Comparison of ENCODE assay signal across 15 cellular contexts in genomic region chr2:108958002-108958401, GRCh38. TPM values are rescaled to one million over a fixed set of nuclear protein-coding genes. Genes with fewer than 3 reads are reported as not detected.
DNase-seq lines count a peak whose midpoint lies in the region; ATAC-seq and TF ChIP-seq lines count a peak whose summit lies in the region.
"Had no signal": no experiment of that assay in that cellular context is flagged by ENCODE, and none has a peak within 500 bp of the region (broad histone marks: within the 10 kb centered on the region; RNA-seq: fewer than 3 reads in every experiment).

No MANE protein-coding gene starts in this region.

- H3K9me3 ChIP-seq in CD8-positive, alpha-beta T cell (ENCODE audit: low read length) = no peaks in the 10 kb centered on the region

- H3K4me3 Mint-ChIP-seq in activated CD4-positive, alpha-beta memory T cell treated with anti-CD3 and anti-CD28 coated beads for 36 hours = no peak overlapping the region
- no peak overlapping the region for H3K4me3 Mint-ChIP-seq in activated CD4-positive, alpha-beta memory T cell treated with anti-CD3 and anti-CD28 coated beads, Interleukin-2, amount 10 ng/mL, durations not matched to agents 7 days and 5 days
- peak overlapping the region; percentile 69 for H3K4me3 Mint-ChIP-seq in CD8-positive, alpha-beta T cell
- peak overlapping the region; percentile 42 for H3K4me3 Mint-ChIP-seq in activated naive CD8-positive, alpha-beta T cell treated with anti-CD3 and anti-CD28 coated beads, Interleukin-2, amount 10 ng/mL, durations not matched to agents 7 days and 5 days
- H3K4me3 Mint-ChIP-seq in naive thymus-derived CD8-positive, alpha-beta T cell = peak overlapping the region; percentile 65 to 90 (median 84)
- no peak overlapping the region for H3K4me3 Mint-ChIP-seq in glutamatergic neuron (ENCODE audit: unreplicated experiment)

- peak; percentile 80 for ATAC-seq in CD8-positive, alpha-beta T cell
- no peak for ATAC-seq in activated naive CD8-positive, alpha-beta T cell treated with anti-CD3 and anti-CD28 coated beads, Interleukin-2, amount 10 ng/mL, durations not matched to agents 7 days and 5 days (ENCODE audit: low read depth)
- peak; percentile 87 to 88 for ATAC-seq in naive thymus-derived CD8-positive, alpha-beta T cell
- no peak for ATAC-seq in HG02981 (IDR thresholded peaks at IDR 0.05; ENCODE audit: unreplicated experiment)

- no peak for TF ChIP-seq CTCF in CD8-positive, alpha-beta T cell (IDR thresholded peaks at IDR 0.05)
- no peak for TF ChIP-seq CTCF in glutamatergic neuron (IDR thresholded peaks at IDR 0.05; ENCODE audit: partially characterized antibody, unreplicated experiment)

- no peaks in the 10 kb centered on the region for H3K36me3 Mint-ChIP-seq in activated CD4-positive, alpha-beta memory T cell treated with anti-CD3 and anti-CD28 coated beads for 36 hours
- H3K36me3 Mint-ChIP-seq in activated CD4-positive, alpha-beta memory T cell treated with anti-CD3 and anti-CD28 coated beads, Interleukin-2, amount 10 ng/mL, durations not matched to agents 7 days and 5 days (ENCODE audit: low read depth) = no peaks in the 10 kb centered on the region
- H3K36me3 Mint-ChIP-seq in CD8-positive, alpha-beta T cell = peaks cover 9% of the 10 kb centered on the region
- H3K36me3 Mint-ChIP-seq in activated naive CD8-positive, alpha-beta T cell treated with anti-CD3 and anti-CD28 coated beads, Interleukin-2, amount 10 ng/mL, durations not matched to agents 7 days and 5 days = no peaks in the 10 kb centered on the region
- H3K36me3 Mint-ChIP-seq in naive thymus-derived CD8-positive, alpha-beta T cell = peaks cover 8 to 13% (median 12%) of the 10 kb centered on the region in 3 donors
- no peaks in the 10 kb centered on the region for H3K36me3 Mint-ChIP-seq in glutamatergic neuron (ENCODE audit: unreplicated experiment)

- peaks cover 42% of the 10 kb centered on the region for H3K4me1 Mint-ChIP-seq in activated CD4-positive, alpha-beta memory T cell treated with anti-CD3 and anti-CD28 coated beads for 36 hours (ENCODE audit: low read depth)
- H3K4me1 Mint-ChIP-seq in activated CD4-positive, alpha-beta memory T cell treated with anti-CD3 and anti-CD28 coated beads, Interleukin-2, amount 10 ng/mL, durations not matched to agents 7 days and 5 days = no peaks in the 10 kb centered on the region
- peaks cover 60% of the 10 kb centered on the region for H3K4me1 Mint-ChIP-seq in CD8-positive, alpha-beta T cell (ENCODE audit: low read depth)
- H3K4me1 Mint-ChIP-seq in activated naive CD8-positive, alpha-beta T cell treated with anti-CD3 and anti-CD28 coated beads, Interleukin-2, amount 10 ng/mL, durations not matched to agents 7 days and 5 days = peaks cover 13% of the 10 kb centered on the region
- peaks cover 39 to 68% (median 56%) of the 10 kb centered on the region in 4 donors for H3K4me1 Mint-ChIP-seq in naive thymus-derived CD8-positive, alpha-beta T cell
- no peaks in the 10 kb centered on the region for H3K4me1 Mint-ChIP-seq in glutamatergic neuron (ENCODE audit: low read depth, unreplicated experiment)

- no peaks in the 10 kb centered on the region for H3K36me3 ChIP-seq in CD8-positive, alpha-beta T cell (ENCODE audit: insufficient read depth, low read length)

- no peak for DNase-seq in activated CD4-positive, alpha-beta memory T cell treated with anti-CD3 and anti-CD28 coated beads for 36 hours
- no peak for DNase-seq in activated CD4-positive, alpha-beta memory T cell treated with anti-CD3 and anti-CD28 coated beads, Interleukin-2, amount 10 ng/mL, durations not matched to agents 7 days and 5 days
- DNase-seq in CD8-positive, alpha-beta T cell = peak in 3 of 7 experiments; percentile 25 to 58 (median 49)
- DNase-seq in activated naive CD8-positive, alpha-beta T cell treated with anti-CD3 and anti-CD28 coated beads, Interleukin-2, amount 10 ng/mL, durations not matched to agents 7 days and 5 days = no peak
- peak in 7 of 10 donors; percentile 10 to 62 (median 40) for DNase-seq in naive thymus-derived CD8-positive, alpha-beta T cell
- DNase-seq in NCI-H2107 treated with DMSO at 0.1 percent for 48 hours (lab: John Stamatoyannopoulos, UW; ENCODE audit: unreplicated experiment) (no peak), glutamatergic neuron (no peak)
- DNase-seq: caudate nucleus, foreskin melanocyte, left cardiac atrium, NCI-H2081 treated with DMSO at 0.1 percent for 48 hours had no signal

- H3K4me1 ChIP-seq in CD8-positive, alpha-beta T cell (ENCODE audit: insufficient read depth, low read length) = peaks cover 53% of the 10 kb centered on the region
- H3K4me1 ChIP-seq: parathyroid adenoma had no signal

- POLR2A ChIA-PET in activated CD4-positive, alpha-beta memory T cell treated with anti-CD3 and anti-CD28 coated beads for 36 hours (lab: Charles Lee) = interaction anchor here (1.1 kb wide), 1 partner anchor 11 kb away, joined by 3 read pairs; no protein-coding TSS in a partner anchor
- POLR2A ChIA-PET in activated CD4-positive, alpha-beta memory T cell treated with anti-CD3 and anti-CD28 coated beads, Interleukin-2, amount 10 ng/mL, durations not matched to agents 7 days and 5 days (lab: Charles Lee) = no interaction called here
- POLR2A ChIA-PET in CD8-positive, alpha-beta T cell (lab: Charles Lee) = interaction anchor here (0.6 to 2.4 kb wide), 6 partner anchors 11 to 170 kb away, joined by 3 to 7 read pairs (median 4); no protein-coding TSS in a partner anchor
- POLR2A ChIA-PET in activated naive CD8-positive, alpha-beta T cell treated with anti-CD3 and anti-CD28 coated beads, Interleukin-2, amount 10 ng/mL, durations not matched to agents 7 days and 5 days (lab: Charles Lee) = interaction anchor here (1.2 kb wide), 1 partner anchor 10 kb away, joined by 4 read pairs; no protein-coding TSS in a partner anchor
- POLR2A ChIA-PET in naive thymus-derived CD8-positive, alpha-beta T cell (lab: Charles Lee) = interaction anchor here (0.9 to 3.8 kb wide), 8 partner anchors 11 to 171 kb away, joined by 3 to 31 read pairs (median 6); partner anchors contain the start of genes EDAR and SH3RF3

- peaks cover 5% of the 10 kb centered on the region for H3K9me3 Mint-ChIP-seq in activated CD4-positive, alpha-beta memory T cell treated with anti-CD3 and anti-CD28 coated beads for 36 hours
- H3K9me3 Mint-ChIP-seq in activated CD4-positive, alpha-beta memory T cell treated with anti-CD3 and anti-CD28 coated beads, Interleukin-2, amount 10 ng/mL, durations not matched to agents 7 days and 5 days = no peaks in the 10 kb centered on the region
- peaks cover 6% of the 10 kb centered on the region for H3K9me3 Mint-ChIP-seq in CD8-positive, alpha-beta T cell
- peaks cover 3% of the 10 kb centered on the region for H3K9me3 Mint-ChIP-seq in activated naive CD8-positive, alpha-beta T cell treated with anti-CD3 and anti-CD28 coated beads, Interleukin-2, amount 10 ng/mL, durations not matched to agents 7 days and 5 days
- H3K9me3 Mint-ChIP-seq in naive thymus-derived CD8-positive, alpha-beta T cell = peaks cover 0 to 6% (median 4%) of the 10 kb centered on the region in 9 donors
- peaks cover 3% of the 10 kb centered on the region for H3K9me3 Mint-ChIP-seq in glutamatergic neuron (ENCODE audit: unreplicated experiment)

- peak overlapping the region; percentile 8 for H3K27ac Mint-ChIP-seq in activated CD4-positive, alpha-beta memory T cell treated with anti-CD3 and anti-CD28 coated beads for 36 hours
- no peak overlapping the region for H3K27ac Mint-ChIP-seq in activated CD4-positive, alpha-beta memory T cell treated with anti-CD3 and anti-CD28 coated beads, Interleukin-2, amount 10 ng/mL, durations not matched to agents 7 days and 5 days
- H3K27ac Mint-ChIP-seq in CD8-positive, alpha-beta T cell = peak overlapping the region; percentile 92
- H3K27ac Mint-ChIP-seq in activated naive CD8-positive, alpha-beta T cell treated with anti-CD3 and anti-CD28 coated beads, Interleukin-2, amount 10 ng/mL, durations not matched to agents 7 days and 5 days = no peak overlapping the region
- H3K27ac Mint-ChIP-seq in naive thymus-derived CD8-positive, alpha-beta T cell = peak overlapping the region; percentile 90 to 98 (median 94)
- H3K27ac Mint-ChIP-seq in glutamatergic neuron (ENCODE audit: unreplicated experiment) = no peak overlapping the region

- no peak overlapping the region for H3K27ac ChIP-seq in CD8-positive, alpha-beta T cell (ENCODE audit: low read depth, low read length)
- H3K27ac ChIP-seq: parathyroid adenoma, VCaP had no signal

- CTCF ChIA-PET in activated CD4-positive, alpha-beta memory T cell treated with anti-CD3 and anti-CD28 coated beads for 36 hours (lab: Charles Lee) = interaction anchor here (0.6 to 1.7 kb wide), 3 partner anchors 14 to 656 kb away, joined by 3 to 7 read pairs (median 3); partner anchors contain the start of gene SOWAHC
- CTCF ChIA-PET in activated CD4-positive, alpha-beta memory T cell treated with anti-CD3 and anti-CD28 coated beads, Interleukin-2, amount 10 ng/mL, durations not matched to agents 7 days and 5 days (lab: Charles Lee) = no interaction called here
- CTCF ChIA-PET in CD8-positive, alpha-beta T cell (lab: Charles Lee) = interaction anchor here (0.7 to 2.3 kb wide), 6 partner anchors 12 to 552 kb away, joined by 3 to 11 read pairs (median 4); partner anchors contain the start of gene EDAR

- H3K4me3 ChIP-seq in CD8-positive, alpha-beta T cell (ENCODE audit: low read depth, low read length) = peak overlapping the region; percentile 15
- H3K4me3 ChIP-seq: smooth muscle cell had no signal

- H3K27me3 ChIP-seq in CD8-positive, alpha-beta T cell (ENCODE audit: insufficient read depth, low read length) = no peaks in the 10 kb centered on the region

- intact Hi-C loops in activated CD4-positive, alpha-beta memory T cell treated with anti-CD3 and anti-CD28 coated beads for 36 hours (cut with micrococcal nuclease) = loop anchor here (5.0 kb wide), 1 partner anchor 74 kb away; no protein-coding TSS in a partner anchor
- intact Hi-C loops in CD8-positive, alpha-beta T cell (cut with DNase I, micrococcal nuclease) = no loop called here

- H3K27me3 Mint-ChIP-seq in activated CD4-positive, alpha-beta memory T cell treated with anti-CD3 and anti-CD28 coated beads for 36 hours = no peaks in the 10 kb centered on the region
- no peaks in the 10 kb centered on the region for H3K27me3 Mint-ChIP-seq in activated CD4-positive, alpha-beta memory T cell treated with anti-CD3 and anti-CD28 coated beads, Interleukin-2, amount 10 ng/mL, durations not matched to agents 7 days and 5 days
- H3K27me3 Mint-ChIP-seq in CD8-positive, alpha-beta T cell (ENCODE audit: low read depth) = no peaks in the 10 kb centered on the region
- H3K27me3 Mint-ChIP-seq in activated naive CD8-positive, alpha-beta T cell treated with anti-CD3 and anti-CD28 coated beads, Interleukin-2, amount 10 ng/mL, durations not matched to agents 7 days and 5 days = no peaks in the 10 kb centered on the region
- no peaks in the 10 kb centered on the region for H3K27me3 Mint-ChIP-seq in naive thymus-derived CD8-positive, alpha-beta T cell
- no peaks in the 10 kb centered on the region for H3K27me3 Mint-ChIP-seq in glutamatergic neuron (ENCODE audit: unreplicated experiment)

RNA-seq across cellular contexts. Expression of gene EDAR, which starts 31.0 kb away (rescaled TPM):
- total RNA-seq in activated CD4-positive, alpha-beta memory T cell treated with anti-CD3 and anti-CD28 coated beads for 36 hours = under 1 TPM; 0.31 to 0.36 TPM
- not detected for total RNA-seq in activated CD4-positive, alpha-beta memory T cell treated with anti-CD3 and anti-CD28 coated beads, Interleukin-2, amount 10 ng/mL, durations not matched to agents 7 days and 5 days
- 1 to 10 TPM; 1.6 to 2.0 TPM for total RNA-seq in CD8-positive, alpha-beta T cell
- total RNA-seq in activated naive CD8-positive, alpha-beta T cell treated with anti-CD3 and anti-CD28 coated beads, Interleukin-2, amount 10 ng/mL, durations not matched to agents 7 days and 5 days = under 1 TPM; 0.14 to 0.23 TPM
- total RNA-seq in naive thymus-derived CD8-positive, alpha-beta T cell = 10 to 100 TPM; 10.5 to 10.6 TPM
- polyA plus RNA-seq in naive thymus-derived CD8-positive, alpha-beta T cell = 10 to 100 TPM in 1 of 3 donors, 1 to 10 TPM in 2; 2.8 to 11.8 (median 5.4) TPM
- total RNA-seq in glutamatergic neuron (ENCODE audit: unreplicated experiment) = not detected
- polyA plus RNA-seq: smooth muscle cell had no signal

Comparison
In these comparisons a context has a peak if more than half of its experiments do, and no peak if none do; other contexts are left out.
1. H3K27ac Mint-ChIP-seq: peak in activated CD4-positive, alpha-beta memory T cell treated with anti-CD3 and anti-CD28 coated beads for 36 hours (single experiment), CD8-positive, alpha-beta T cell (single experiment) and naive thymus-derived CD8-positive, alpha-beta T cell (10 of 10); none in activated CD4-positive, alpha-beta memory T cell treated with anti-CD3 and anti-CD28 coated beads, Interleukin-2, amount 10 ng/mL, durations not matched to agents 7 days and 5 days (single experiment), activated naive CD8-positive, alpha-beta T cell treated with anti-CD3 and anti-CD28 coated beads, Interleukin-2, amount 10 ng/mL, durations not matched to agents 7 days and 5 days (single experiment) and glutamatergic neuron (single experiment).
2. DNase-seq: peak in naive thymus-derived CD8-positive, alpha-beta T cell (7 of 10); none in activated CD4-positive, alpha-beta memory T cell treated with anti-CD3 and anti-CD28 coated beads for 36 hours (single experiment), activated CD4-positive, alpha-beta memory T cell treated with anti-CD3 and anti-CD28 coated beads, Interleukin-2, amount 10 ng/mL, durations not matched to agents 7 days and 5 days (single experiment), activated naive CD8-positive, alpha-beta T cell treated with anti-CD3 and anti-CD28 coated beads, Interleukin-2, amount 10 ng/mL, durations not matched to agents 7 days and 5 days (single experiment), NCI-H2107 treated with DMSO at 0.1 percent for 48 hours (single experiment) and glutamatergic neuron (single experiment).
3. H3K4me3 Mint-ChIP-seq: peak in CD8-positive, alpha-beta T cell (single experiment), activated naive CD8-positive, alpha-beta T cell treated with anti-CD3 and anti-CD28 coated beads, Interleukin-2, amount 10 ng/mL, durations not matched to agents 7 days and 5 days (single experiment) and naive thymus-derived CD8-positive, alpha-beta T cell (10 of 10); none in activated CD4-positive, alpha-beta memory T cell treated with anti-CD3 and anti-CD28 coated beads for 36 hours (single experiment), activated CD4-positive, alpha-beta memory T cell treated with anti-CD3 and anti-CD28 coated beads, Interleukin-2, amount 10 ng/mL, durations not matched to agents 7 days and 5 days (single experiment) and glutamatergic neuron (single experiment).
4. ATAC-seq: peak in CD8-positive, alpha-beta T cell (single experiment) and naive thymus-derived CD8-positive, alpha-beta T cell (2 of 2); none in activated naive CD8-positive, alpha-beta T cell treated with anti-CD3 and anti-CD28 coated beads, Interleukin-2, amount 10 ng/mL, durations not matched to agents 7 days and 5 days (single experiment) and HG02981 (single experiment).